ENCODE assay signal across 23 cellular contexts in the genomic region with DNA sequence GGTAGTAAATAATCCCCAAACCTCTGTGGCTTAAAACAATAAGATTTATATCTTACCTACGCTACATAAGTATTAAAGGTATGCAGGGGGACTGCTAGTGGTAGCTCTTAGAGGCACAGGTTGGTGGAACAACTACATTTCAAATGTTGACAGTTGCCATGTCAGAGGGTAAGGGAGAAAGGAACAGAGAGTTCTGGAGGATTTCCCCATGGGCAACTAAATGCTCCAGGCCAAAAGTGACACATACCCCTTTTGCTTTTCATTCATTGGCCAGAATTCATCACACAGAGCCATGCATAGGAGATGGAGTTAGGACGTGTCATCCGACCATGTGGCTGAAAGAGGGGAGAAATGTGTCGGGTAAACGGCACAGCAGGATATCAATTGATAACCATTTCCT.
"Had no signal": no experiment of that assay in that cellular context is flagged by ENCODE, and none has a peak within 500 bp of the region (broad histone marks: within the 10 kb centered on the region; RNA-seq: fewer than 3 reads in every experiment).

No MANE protein-coding gene starts in this region.

- H3K27me3 ChIP-seq: esophagus muscularis mucosa, heart left ventricle, neutrophil, ovary, right atrium auricular region had no signal

- H3K4me3 ChIP-seq: coronary artery, esophagus muscularis mucosa, heart left ventricle, lower lobe of right lung, ovary, prostate gland, right atrium auricular region, spleen had no signal

- H3K27ac ChIP-seq: coronary artery, heart left ventricle, lower lobe of right lung, neutrophil, ovary, prostate gland, right atrium auricular region, spleen had no signal

- H3K9me3 Mint-ChIP-seq: activated B cell treated with CpG ODN at 0.5 μM for 24 hours; activated CD4-positive, alpha-beta memory T cell treated with anti-CD3 and anti-CD28 coated beads, Interleukin-2, amount 10 ng/mL, durations not matched to agents 7 days and 5 days; activated naive CD4-positive, alpha-beta T cell treated with anti-CD3 and anti-CD28 coated beads for 36 hours; activated naive CD8-positive, alpha-beta T cell treated with anti-CD3 and anti-CD28 coated beads, Interleukin-2, amount 10 ng/mL, durations not matched to agents 7 days and 5 days; activated T-cell treated with anti-CD3 and anti-CD28 coated beads, Interleukin-2, amount 50 U/mL, for 72 hours; natural killer cell; T-helper 1 cell treated with Interleukin-12 subunit alpha and Interleukin-12 subunit beta and Interleukin-4 antibody, amounts not matched to agents 30 μg/mL and 1 μg/mL, for 36 hours had no signal

- H3K4me3 Mint-ChIP-seq: activated B cell treated with CpG ODN at 0.5 μM for 24 hours; activated CD4-positive, alpha-beta memory T cell treated with anti-CD3 and anti-CD28 coated beads, Interleukin-2, amount 10 ng/mL, durations not matched to agents 7 days and 5 days; activated naive CD4-positive, alpha-beta T cell treated with anti-CD3 and anti-CD28 coated beads for 36 hours; activated naive CD8-positive, alpha-beta T cell treated with anti-CD3 and anti-CD28 coated beads, Interleukin-2, amount 10 ng/mL, durations not matched to agents 7 days and 5 days; activated T-cell treated with anti-CD3 and anti-CD28 coated beads, Interleukin-2, amount 50 U/mL, for 72 hours; natural killer cell; T-helper 1 cell treated with Interleukin-12 subunit alpha and Interleukin-12 subunit beta and Interleukin-4 antibody, amounts not matched to agents 30 μg/mL and 1 μg/mL, for 36 hours had no signal

- H3K27ac Mint-ChIP-seq: activated B cell treated with CpG ODN at 0.5 μM for 24 hours; activated CD4-positive, alpha-beta memory T cell treated with anti-CD3 and anti-CD28 coated beads, Interleukin-2, amount 10 ng/mL, durations not matched to agents 7 days and 5 days; activated naive CD4-positive, alpha-beta T cell treated with anti-CD3 and anti-CD28 coated beads for 36 hours; activated naive CD8-positive, alpha-beta T cell treated with anti-CD3 and anti-CD28 coated beads, Interleukin-2, amount 10 ng/mL, durations not matched to agents 7 days and 5 days; activated T-cell treated with anti-CD3 and anti-CD28 coated beads, Interleukin-2, amount 50 U/mL, for 72 hours; natural killer cell; T-helper 1 cell treated with Interleukin-12 subunit alpha and Interleukin-12 subunit beta and Interleukin-4 antibody, amounts not matched to agents 30 μg/mL and 1 μg/mL, for 36 hours had no signal

- H3K9me3 ChIP-seq: esophagus muscularis mucosa, heart left ventricle, lower lobe of right lung, neutrophil, ovary, prostate gland, right atrium auricular region, spleen had no signal

- H3K4me1 Mint-ChIP-seq: activated B cell treated with CpG ODN at 0.5 μM for 24 hours; activated CD4-positive, alpha-beta memory T cell treated with anti-CD3 and anti-CD28 coated beads, Interleukin-2, amount 10 ng/mL, durations not matched to agents 7 days and 5 days; activated naive CD8-positive, alpha-beta T cell treated with anti-CD3 and anti-CD28 coated beads, Interleukin-2, amount 10 ng/mL, durations not matched to agents 7 days and 5 days; natural killer cell had no signal

- H3K36me3 ChIP-seq: esophagus muscularis mucosa, heart left ventricle, lower lobe of right lung, neutrophil, ovary, prostate gland, right atrium auricular region, spleen had no signal

- DNase-seq: activated B cell treated with CpG ODN at 0.5 μM for 24 hours; activated CD4-positive, alpha-beta memory T cell treated with anti-CD3 and anti-CD28 coated beads, Interleukin-2, amount 10 ng/mL, durations not matched to agents 7 days and 5 days; activated CD4-positive, alpha-beta T cell treated with anti-CD3 and anti-CD28 coated beads for 48 hours; activated effector memory CD4-positive, alpha-beta T cell treated with Interleukin-2 at 50 U/mL for 16 hours; activated naive CD4-positive, alpha-beta T cell treated with anti-CD3 and anti-CD28 coated beads for 36 hours; activated naive CD8-positive, alpha-beta T cell treated with anti-CD3 and anti-CD28 coated beads, Interleukin-2, amount 10 ng/mL, durations not matched to agents 7 days and 5 days; activated T-cell treated with anti-CD3 and anti-CD28 coated beads, Interleukin-2, amount 50 U/mL, for 72 hours; amniotic stem cell; cerebellar nuclear complex; heart left ventricle; lower lobe of right lung; natural killer cell; ovary; spleen; stimulated activated CD4-positive, alpha-beta T cell treated with anti-CD3 and anti-CD28 coated beads, Interleukin-4, amount 100 ng/mL, for 24 hours; stimulated activated naive CD8-positive, alpha-beta T cell treated with anti-CD3 and anti-CD28 coated beads, Interleukin-15, Interleukin-2, amounts not matched to agents 100 U/mL and 50 U/mL, for 24 hours; T1000 had no signal

- H3K36me3 Mint-ChIP-seq: activated naive CD8-positive, alpha-beta T cell treated with anti-CD3 and anti-CD28 coated beads, Interleukin-2, amount 10 ng/mL, durations not matched to agents 7 days and 5 days; natural killer cell had no signal

- H3K4me1 ChIP-seq: heart left ventricle, lower lobe of right lung, prostate gland, right atrium auricular region, spleen had no signal
